ENCODE assay signal across 9 cellular contexts in genomic region chr17:18143044-18143936, GRCh38. TPM values are rescaled to one million over a fixed set of nuclear protein-coding genes. Genes with fewer than 3 reads are reported as not detected.
DNase-seq lines count a peak whose midpoint lies in the region; ATAC-seq and TF ChIP-seq lines count a peak whose summit lies in the region.
"Had no signal": no experiment of that assay in that cellular context is flagged by ENCODE, and none has a peak within 500 bp of the region (broad histone marks: within the 10 kb centered on the region; RNA-seq: fewer than 3 reads in every experiment).

No MANE protein-coding gene starts in this region.

- H3K4me3 ChIP-seq in epithelial cell of esophagus (ENCODE audit: low read length) (no peak overlapping the region), testis (no peak overlapping the region)
- no peak overlapping the region for H3K4me3 ChIP-seq in effector memory CD4-positive, alpha-beta T cell (ENCODE audit: insufficient read depth, low read depth, low read length, poor library complexity, severe bottlenecking)
- H3K4me3 ChIP-seq: tibial nerve had no signal

- intact Hi-C loops in activated naive CD4-positive, alpha-beta T cell treated with anti-CD3 and anti-CD28 coated beads for 36 hours (cut with micrococcal nuclease) = no loop called here
- intact Hi-C loops in testis (cut with DNase I; ENCODE audit: low total_unique reads) = no loop called here

- H3K36me3 Mint-ChIP-seq in activated naive CD4-positive, alpha-beta T cell treated with anti-CD3 and anti-CD28 coated beads for 36 hours (ENCODE audit: low read depth) = no peaks in the 10 kb centered on the region
- no peaks in the 10 kb centered on the region for H3K36me3 Mint-ChIP-seq in type B pancreatic cell

- CTCF ChIA-PET in activated naive CD4-positive, alpha-beta T cell treated with anti-CD3 and anti-CD28 coated beads for 36 hours (lab: Charles Lee) = interaction anchor here (0.8 to 3.3 kb wide), 9 partner anchors 10 to 73 kb away, joined by 3 to 17 read pairs (median 3); partner anchors contain the start of gene ALKBH5

- no peak for TF ChIP-seq POLR2A in testis (IDR thresholded peaks at IDR 0.05)

- TF ChIP-seq CTCF in epithelial cell of esophagus (IDR thresholded peaks at IDR 0.05; ENCODE audit: insufficient read depth, low read depth, low read length, missing control alignments) (peak; percentile 54), type B pancreatic cell (conservative IDR thresholded peaks at IDR 0.05) (peak; percentile 55), testis (IDR thresholded peaks at IDR 0.05) (no peak)

- H3K9me3 Mint-ChIP-seq in activated naive CD4-positive, alpha-beta T cell treated with anti-CD3 and anti-CD28 coated beads for 36 hours = no peaks in the 10 kb centered on the region
- H3K9me3 Mint-ChIP-seq in type B pancreatic cell = no peaks in the 10 kb centered on the region

- H3K36me3 ChIP-seq in testis (ENCODE audit: low read depth, missing control alignments) = no peaks in the 10 kb centered on the region
- no peaks in the 10 kb centered on the region for H3K36me3 ChIP-seq in effector memory CD4-positive, alpha-beta T cell (ENCODE audit: control insufficient read depth, insufficient read depth, low read length)
- H3K36me3 ChIP-seq: tibial nerve had no signal

- no peak overlapping the region for H3K27ac ChIP-seq in testis
- H3K27ac ChIP-seq in effector memory CD4-positive, alpha-beta T cell (ENCODE audit: insufficient read depth, low read length, poor library complexity, severe bottlenecking) = no peak overlapping the region
- H3K27ac ChIP-seq: tibial nerve had no signal

- peaks cover 10% of the 10 kb centered on the region for H3K4me1 ChIP-seq in testis
- peaks cover 3% of the 10 kb centered on the region for H3K4me1 ChIP-seq in effector memory CD4-positive, alpha-beta T cell (ENCODE audit: control insufficient read depth, insufficient read depth, low read length, poor library complexity, severe bottlenecking)

- no peaks in the 10 kb centered on the region for H3K27me3 ChIP-seq in testis
- no peaks in the 10 kb centered on the region for H3K27me3 ChIP-seq in effector memory CD4-positive, alpha-beta T cell (replicated peaks; ENCODE audit: control insufficient read depth, insufficient read depth, low read length, poor library complexity, severe bottlenecking)
- H3K27me3 ChIP-seq: tibial nerve had no signal

- no peaks in the 10 kb centered on the region for H3K27me3 Mint-ChIP-seq in activated naive CD4-positive, alpha-beta T cell treated with anti-CD3 and anti-CD28 coated beads for 36 hours (ENCODE audit: low read depth)
- H3K27me3 Mint-ChIP-seq in type B pancreatic cell = no peaks in the 10 kb centered on the region

- 80 to 82% methylated on average over 9 to 18 of the region's 18 CpGs for WGBS in testis, 2 donors

- no peak overlapping the region for H3K4me3 Mint-ChIP-seq in activated naive CD4-positive, alpha-beta T cell treated with anti-CD3 and anti-CD28 coated beads for 36 hours
- no peak overlapping the region for H3K4me3 Mint-ChIP-seq in type B pancreatic cell

- DNase-seq in activated naive CD4-positive, alpha-beta T cell treated with anti-CD3 and anti-CD28 coated beads for 36 hours = peak; percentile 27
- DNase-seq in activated naive CD4-positive, alpha-beta T cell treated with anti-CD3 and anti-CD28 coated beads, Interleukin-2, amount 50 U/mL, for 16 hours = no peak
- DNase-seq in NCI-H69 (lab: John Stamatoyannopoulos, UW) (peak; percentile 20), epithelial cell of esophagus (ENCODE audit: low read depth) (peak; percentile 49), type B pancreatic cell (ENCODE audit: extremely low spot score, unreplicated experiment) (no peak), testis (no peak)
- no peak for DNase-seq in effector memory CD4-positive, alpha-beta T cell

- H3K9me3 ChIP-seq in testis = no peaks in the 10 kb centered on the region
- H3K9me3 ChIP-seq in effector memory CD4-positive, alpha-beta T cell (ENCODE audit: control insufficient read depth, low read length) = no peaks in the 10 kb centered on the region
- H3K9me3 ChIP-seq: tibial nerve had no signal

- ATAC-seq in HG03135 (IDR thresholded peaks at IDR 0.05; ENCODE audit: unreplicated experiment) = no peak

- H3K4me1 Mint-ChIP-seq in activated naive CD4-positive, alpha-beta T cell treated with anti-CD3 and anti-CD28 coated beads for 36 hours (ENCODE audit: low read depth) = no peaks in the 10 kb centered on the region
- H3K4me1 Mint-ChIP-seq in type B pancreatic cell (ENCODE audit: unreplicated experiment) = peaks cover 9% of the 10 kb centered on the region

- no peak overlapping the region for H3K27ac Mint-ChIP-seq in activated naive CD4-positive, alpha-beta T cell treated with anti-CD3 and anti-CD28 coated beads for 36 hours
- H3K27ac Mint-ChIP-seq in type B pancreatic cell = no peak overlapping the region

RNA-seq across cellular contexts. Expression of gene MYO15A, which starts 34.7 kb away (rescaled TPM):
- total RNA-seq in activated naive CD4-positive, alpha-beta T cell treated with anti-CD3 and anti-CD28 coated beads for 36 hours = under 1 TPM; 0.31 to 0.40 TPM
- 1.8 and 2.2 TPM in 2 replicates for total RNA-seq in type B pancreatic cell (ENCODE audit: low replicate concordance)
- total RNA-seq in testis = 10 to 100 TPM; 18.6 to 30.2 TPM
- polyA plus RNA-seq in testis (ENCODE audit: insufficient read depth, low read depth, low replicate concordance) = 21.7 TPM

RNA-seq across cellular contexts. Expression of gene ALKBH5, which starts 40.3 kb away (rescaled TPM):
- 10 to 100 TPM; 83.4 to 86.7 TPM for total RNA-seq in activated naive CD4-positive, alpha-beta T cell treated with anti-CD3 and anti-CD28 coated beads for 36 hours
- total RNA-seq in type B pancreatic cell (ENCODE audit: low replicate concordance) (79.8 and 88.8 TPM in 2 replicates), testis (100 to 1,000 TPM; 213 to 253 TPM)
- 172 TPM for polyA plus RNA-seq in testis (ENCODE audit: insufficient read depth, low read depth, low replicate concordance)

RNA-seq across cellular contexts. Expression of gene DRG2, which starts 55.5 kb away (rescaled TPM):
- total RNA-seq in activated naive CD4-positive, alpha-beta T cell treated with anti-CD3 and anti-CD28 coated beads for 36 hours = 10 to 100 TPM; 38.4 to 38.7 TPM
- 34.2 and 35.0 TPM in 2 replicates for total RNA-seq in type B pancreatic cell (ENCODE audit: low replicate concordance)
- total RNA-seq in testis = 10 to 100 TPM; 42.9 to 43.1 TPM
- 26.0 TPM for polyA plus RNA-seq in testis (ENCODE audit: insufficient read depth, low read depth, low replicate concordance)

Comparison
In these comparisons a context has a peak if more than half of its experiments do, and no peak if none do; other contexts are left out.
1. DNase-seq: peak in activated naive CD4-positive, alpha-beta T cell treated with anti-CD3 and anti-CD28 coated beads for 36 hours (single experiment), NCI-H69 (single experiment) and epithelial cell of esophagus (single experiment); none in activated naive CD4-positive, alpha-beta T cell treated with anti-CD3 and anti-CD28 coated beads, Interleukin-2, amount 50 U/mL, for 16 hours (single experiment), type B pancreatic cell (single experiment), testis (single experiment) and effector memory CD4-positive, alpha-beta T cell (0 of 3).
2. CTCF ChIP-seq: peak in epithelial cell of esophagus (single experiment) and type B pancreatic cell (single experiment); none in testis (0 of 3).